19 cellular contexts compared by ENCODE assay signal in the genomic region with DNA sequence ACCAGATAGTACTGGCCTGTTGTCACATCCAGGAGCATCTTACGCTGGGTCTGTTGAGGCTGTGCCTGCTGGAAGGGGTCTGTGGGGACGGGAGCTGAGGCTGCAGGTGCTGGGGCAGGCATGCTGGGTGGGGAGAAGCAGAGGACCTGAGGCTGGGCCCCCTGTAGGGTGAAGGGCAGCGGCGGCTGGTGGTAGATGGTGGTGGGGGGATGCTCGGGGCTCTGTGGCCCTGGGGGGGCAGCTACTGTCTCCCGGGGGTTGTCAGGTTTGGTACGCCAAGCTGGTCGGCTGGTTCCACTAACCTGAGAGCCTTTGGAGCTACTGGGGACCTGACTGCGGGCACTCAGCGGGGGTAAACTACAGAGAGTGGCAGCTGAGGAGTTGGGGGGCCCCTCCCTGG. TPM values are rescaled to one million over a fixed set of nuclear protein-coding genes. Genes with fewer than 3 reads are reported as not detected.
DNase-seq lines count a peak whose midpoint lies in the region; ATAC-seq, FAIRE-seq and TF ChIP-seq lines count a peak whose summit lies in the region.
"Had no signal": no experiment of that assay in that cellular context is flagged by ENCODE, and none has a peak within 500 bp of the region (broad histone marks: within the 10 kb centered on the region; RNA-seq: fewer than 3 reads in every experiment).

No MANE protein-coding gene starts in this region.

- no peak for TF ChIP-seq POLR2A in gastroesophageal sphincter (IDR thresholded peaks at IDR 0.05)

- no peaks in the 10 kb centered on the region for H3K36me3 ChIP-seq in H7 (replicated peaks; ENCODE audit: control insufficient read depth, insufficient read depth, low read length)
- no peaks in the 10 kb centered on the region for H3K36me3 ChIP-seq in gastroesophageal sphincter
- no peaks in the 10 kb centered on the region for H3K36me3 ChIP-seq in neuronal stem cell (replicated peaks in 1 of 2; ENCODE audit: control insufficient read depth in 2 of 2, insufficient read depth in 2 of 2, low read length in 2 of 2)
- H3K36me3 ChIP-seq in smooth muscle cell (ENCODE audit: low read depth), result no peaks in the 10 kb centered on the region
- no peaks in the 10 kb centered on the region for H3K36me3 ChIP-seq in upper lobe of right lung
- H3K36me3 ChIP-seq: SJSA1 had no signal

- DNase-seq in H7 (peak; percentile 8), neuronal stem cell (ENCODE audit: low spot score) (no peak), RCC 7860 (ENCODE audit: low spot score) (no peak), smooth muscle cell (lab: John Stamatoyannopoulos, UW; ENCODE audit: unreplicated experiment) (no peak), upper lobe of right lung (no peak)
- DNase-seq in stimulated activated naive CD8-positive, alpha-beta T cell treated with anti-CD3 and anti-CD28 coated beads, Interleukin-15, Interleukin-2, amounts not matched to agents 100 U/mL and 50 U/mL, for 24 hours, result no peak
- DNase-seq: ACHN, GM23248, IMR-90, NCI-H1417 treated with DMSO at 0.1 percent for 48 hours, NCI-H1930, NCI-H524 treated with DMSO at 0.1 percent for 48 hours had no signal

- peak overlapping the region; percentile 73 for H3K18ac ChIP-seq in neuronal stem cell (ENCODE audit: low read length)

- H2AFZ ChIP-seq in neuronal stem cell (ENCODE audit: low read length) (no peak overlapping the region), smooth muscle cell (ENCODE audit: low read depth) (no peak overlapping the region)
- H2AFZ ChIP-seq: GM23248 had no signal

- WGBS in gastroesophageal sphincter (ENCODE audit: low coverage in 1 of 2), 2 donors, result 100% methylated on average over 2 of the region's 10 CpGs; no CpG with 5 or more reads in 1 of the 2 donors
- WGBS in neuronal stem cell (ENCODE audit: extremely low coverage in 2 of 2, insufficient read length in 2 of 2, insufficient replicate concordance in 1 of 2), 2 donors, result no CpG with 5 or more reads among the region's 10 CpGs
- WGBS in smooth muscle cell (ENCODE audit: low lambda C conversion rate), result 92% methylated on average over 8 of the region's 10 CpGs

- H4K20me1 ChIP-seq in smooth muscle cell (ENCODE audit: low read depth), result no peaks in the 10 kb centered on the region

- no peak overlapping the region for H4K91ac ChIP-seq in neuronal stem cell (ENCODE audit: low read depth, low read length, poor library complexity)

- peak overlapping the region; percentile 55 for H2BK5ac ChIP-seq in neuronal stem cell (ENCODE audit: low read length)

- H2BK12ac ChIP-seq in neuronal stem cell (ENCODE audit: low read length), result no peak overlapping the region

- H2AK5ac ChIP-seq in neuronal stem cell (ENCODE audit: low read depth, low read length), result peak overlapping the region; percentile 53

- H3K14ac ChIP-seq in neuronal stem cell (ENCODE audit: low read length), result no peak overlapping the region

- peaks cover 0 to 21% (median 5%) of the 10 kb centered on the region in 3 donors for H3K4me1 ChIP-seq in gastroesophageal sphincter
- H3K4me1 ChIP-seq in neuronal stem cell (ENCODE audit: control insufficient read depth in 2 of 2, insufficient read depth in 1 of 2, low read depth in 1 of 2, low read length in 2 of 2), result peaks cover 2 to 25% of the 10 kb centered on the region in 2 donors
- peaks cover 3% of the 10 kb centered on the region for H3K4me1 ChIP-seq in smooth muscle cell (ENCODE audit: low read depth)
- H3K4me1 ChIP-seq in upper lobe of right lung, result no peaks in the 10 kb centered on the region

- H3K9me3 ChIP-seq in gastroesophageal sphincter (no peaks in the 10 kb centered on the region), neuronal stem cell (replicated peaks in 1 of 2; ENCODE audit: control insufficient read depth in 2 of 2, insufficient read depth in 1 of 2, low read depth in 1 of 2, low read length in 2 of 2) (no peaks in the 10 kb centered on the region), smooth muscle cell (replicated peaks; ENCODE audit: low read depth) (no peaks in the 10 kb centered on the region), upper lobe of right lung (no peaks in the 10 kb centered on the region)
- H3K9me3 ChIP-seq: SJSA1 had no signal

- H3F3A ChIP-seq in smooth muscle cell (ENCODE audit: low read depth), result no peaks in the 10 kb centered on the region

- no peak for TF ChIP-seq EP300 in gastroesophageal sphincter (IDR thresholded peaks at IDR 0.05)

- H3K4ac ChIP-seq in neuronal stem cell (ENCODE audit: low read length), result no peak overlapping the region

- H3K4me2 ChIP-seq in neuronal stem cell (ENCODE audit: insufficient read depth, low read length, poor library complexity, severe bottlenecking) (no peak overlapping the region), smooth muscle cell (no peak overlapping the region)

- no peak overlapping the region for H2BK15ac ChIP-seq in neuronal stem cell (ENCODE audit: low read length)

- no peak overlapping the region for H3K23ac ChIP-seq in neuronal stem cell (ENCODE audit: low read depth, low read length, poor library complexity)

- H3K9ac ChIP-seq in neuronal stem cell (ENCODE audit: low read depth, low read length, poor library complexity) (peak overlapping the region; percentile 3), smooth muscle cell (ENCODE audit: low read depth) (no peak overlapping the region)
- H3K9ac ChIP-seq: GM23248 had no signal

- no peak for FAIRE-seq in RCC 7860 (lab: Jason Lieb, UNC)
- FAIRE-seq: G401.6, HTR-8/SVneo had no signal

- H3K4me3 ChIP-seq in H7 (ENCODE audit: insufficient read depth, low read depth, low read length) (no peak overlapping the region), gastroesophageal sphincter (no peak overlapping the region), neuronal stem cell (ENCODE audit: low read length in 2 of 2) (no peak overlapping the region), smooth muscle cell (no peak overlapping the region), upper lobe of right lung (no peak overlapping the region)
- H3K4me3 ChIP-seq: GM23248, SJSA1 had no signal

- H4K8ac ChIP-seq in neuronal stem cell (ENCODE audit: low read depth, low read length), result no peak overlapping the region

- ATAC-seq in gastroesophageal sphincter (peak; percentile 7), upper lobe of right lung (no peak)
- peak; percentile 8 for ATAC-seq in stimulated activated naive CD8-positive, alpha-beta T cell treated with anti-CD3 and anti-CD28 coated beads, Interleukin-15, Interleukin-2, amounts not matched to agents 100 U/mL and 50 U/mL, for 24 hours
- ATAC-seq: HCT116 had no signal

- H3K27ac ChIP-seq in gastroesophageal sphincter (no peak overlapping the region), neuronal stem cell (replicated peaks; ENCODE audit: low read length) (no peak overlapping the region), smooth muscle cell (ENCODE audit: low read depth) (no peak overlapping the region), upper lobe of right lung (no peak overlapping the region)
- H3K27ac ChIP-seq: GM23248, SJSA1 had no signal

- TF ChIP-seq CTCF in gastroesophageal sphincter (IDR thresholded peaks at IDR 0.05), result no peak
- no peak for TF ChIP-seq CTCF in smooth muscle cell (IDR thresholded peaks at IDR 0.05; ENCODE audit: borderline replicate concordance, insufficient read depth, poor library complexity, severe bottlenecking)
- no peak for TF ChIP-seq CTCF in upper lobe of right lung (IDR thresholded peaks at IDR 0.05)

- no peaks in the 10 kb centered on the region for H3K79me2 ChIP-seq in smooth muscle cell (ENCODE audit: low read depth)

- no peaks in the 10 kb centered on the region for H3K79me1 ChIP-seq in neuronal stem cell (ENCODE audit: low read depth, low read length)

- H3K27me3 ChIP-seq in H7 (ENCODE audit: control insufficient read depth, insufficient read depth, low read length) (no peaks in the 10 kb centered on the region; the same call in 1 of the 2 replicates), gastroesophageal sphincter (no peaks in the 10 kb centered on the region), neuronal stem cell (ENCODE audit: control insufficient read depth in 3 of 3, insufficient read depth in 3 of 3, low read depth in 1 of 3, low read length in 3 of 3) (no peaks in the 10 kb centered on the region), smooth muscle cell (ENCODE audit: low read depth) (no peaks in the 10 kb centered on the region), upper lobe of right lung (no peaks in the 10 kb centered on the region)
- H3K27me3 ChIP-seq: SJSA1 had no signal

- H2BK120ac ChIP-seq in neuronal stem cell (ENCODE audit: low read depth, low read length), result no peak overlapping the region

- intact Hi-C loops in upper lobe of right lung (cut with DNase I), result no loop called here

RNA-seq across cellular contexts. Expression of a gene that starts 7.8 kb away (rescaled TPM):
- total RNA-seq in H7 (2014; rRNA removed; shearing (Covaris generic)), result not detected in 2 replicates
- total RNA-seq in gastroesophageal sphincter (1 to 10 TPM in 1 of 4 donors, under 1 TPM in 3; under 0.01 to 3.6 (median 0.60) TPM), smooth muscle cell (not detected in 2 replicates), upper lobe of right lung (not detected)
- not detected for polyA plus RNA-seq in neuronal stem cell (2013, experiment 1 of 2)
- polyA plus RNA-seq in neuronal stem cell (2013, experiment 2 of 2), result not detected
- polyA plus RNA-seq in smooth muscle cell, result not detected in 2 replicates
- total RNA-seq: GM23248, IMR-90, MCF 10A had no signal
- polyA plus RNA-seq: CD14-positive monocyte, GM23248, IMR-90 had no signal
